Comparison of ENCODE assay signal across 8 cellular contexts in genomic region chr1:153963030-153963849, GRCh38. TPM values are rescaled to one million over a fixed set of nuclear protein-coding genes. Genes with fewer than 3 reads are reported as not detected.
DNase-seq lines count a peak whose midpoint lies in the region; ATAC-seq and TF ChIP-seq lines count a peak whose summit lies in the region.

Gene SLC39A1, minus strand, starts transcription at chr1:153963537. Its CDS starts 822 bp downstream, at chr1:153962715.

- H3K4me1 Mint-ChIP-seq in activated naive CD8-positive, alpha-beta T cell treated with anti-CD3 and anti-CD28 coated beads, Interleukin-2, amount 10 ng/mL, durations not matched to agents 7 days and 5 days, result peaks cover 49% of the 10 kb centered on the region

- intact Hi-C loops in head of caudate nucleus (cut with DNase I) (no loop called here), ovary (cut with DNase I) (loop anchor here in 1 of 4 donors (10.0 kb wide), 1 partner anchor 408 kb away; no protein-coding TSS in a partner anchor)

- no peaks in the 10 kb centered on the region for H3K9me3 ChIP-seq in ovary
- H3K9me3 ChIP-seq in thymus (ENCODE audit: control insufficient read depth), result no peaks in the 10 kb centered on the region

- H3K4me1 ChIP-seq in ovary (ENCODE audit: insufficient read depth) (peaks cover 24% of the 10 kb centered on the region), thymus (ENCODE audit: control insufficient read depth, insufficient read depth, low read length) (peaks cover 22% of the 10 kb centered on the region)

- H3K4me3 Mint-ChIP-seq in activated naive CD8-positive, alpha-beta T cell treated with anti-CD3 and anti-CD28 coated beads, Interleukin-2, amount 10 ng/mL, durations not matched to agents 7 days and 5 days, result peak within 1 kb of the TSS; percentile 91

- peaks cover 6% of the 10 kb centered on the region for H3K36me3 ChIP-seq in GM06990 (ENCODE audit: control insufficient read depth, insufficient read depth, low read length)
- H3K36me3 ChIP-seq in ovary, result no peaks in the 10 kb centered on the region
- peaks cover 9% of the 10 kb centered on the region for H3K36me3 ChIP-seq in thymus (ENCODE audit: control insufficient read depth, insufficient read depth)

- no peaks in the 10 kb centered on the region for H3K9me3 Mint-ChIP-seq in activated naive CD8-positive, alpha-beta T cell treated with anti-CD3 and anti-CD28 coated beads, Interleukin-2, amount 10 ng/mL, durations not matched to agents 7 days and 5 days

- peak; percentile 60 for TF ChIP-seq POLR2A in ovary (IDR thresholded peaks at IDR 0.05)

- H3K36me3 Mint-ChIP-seq in activated naive CD8-positive, alpha-beta T cell treated with anti-CD3 and anti-CD28 coated beads, Interleukin-2, amount 10 ng/mL, durations not matched to agents 7 days and 5 days, result peaks cover 7% of the 10 kb centered on the region

- H3K27ac ChIP-seq in ovary (peak within 1 kb of the TSS; percentile 56 to 95), thymus (ENCODE audit: low read depth) (peak within 1 kb of the TSS; percentile 84)

- peak; percentile 29 for TF ChIP-seq EP300 in ovary (IDR thresholded peaks at IDR 0.05)

- POLR2A ChIA-PET in activated naive CD8-positive, alpha-beta T cell treated with anti-CD3 and anti-CD28 coated beads, Interleukin-2, amount 10 ng/mL, durations not matched to agents 7 days and 5 days (lab: Charles Lee), result interaction anchor here (0.6 to 3.2 kb wide), 14 partner anchors 9 to 235 kb away, joined by 3 to 31 read pairs (median 4); partner anchors contain the start of genes DENND4B, GATAD2B, INTS3 and JTB

- H3K4me3 ChIP-seq in GM06990 (replicated peaks; ENCODE audit: low read depth, low read length) (peak within 1 kb of the TSS; percentile 81), ovary (peak within 1 kb of the TSS; percentile 91), thymus (ENCODE audit: low read length) (peak within 1 kb of the TSS; percentile 57)

- H3K27me3 ChIP-seq in GM06990 (replicated peaks; ENCODE audit: control insufficient read depth, insufficient read depth, low read length) (no peaks in the 10 kb centered on the region), ovary (no peaks in the 10 kb centered on the region), thymus (ENCODE audit: control insufficient read depth, insufficient read depth) (no peaks in the 10 kb centered on the region)

- no peak for TF ChIP-seq CTCF in GM06990 (IDR thresholded peaks at IDR 0.05; ENCODE audit: insufficient read depth, low read length, poor library complexity, severe bottlenecking)
- TF ChIP-seq CTCF in ovary (IDR thresholded peaks at IDR 0.05), result no peak

- no peaks in the 10 kb centered on the region for H3K27me3 Mint-ChIP-seq in activated naive CD8-positive, alpha-beta T cell treated with anti-CD3 and anti-CD28 coated beads, Interleukin-2, amount 10 ng/mL, durations not matched to agents 7 days and 5 days

- ATAC-seq in HG02678 (IDR thresholded peaks at IDR 0.05; ENCODE audit: unreplicated experiment), result peak; percentile 52
- ATAC-seq in activated naive CD8-positive, alpha-beta T cell treated with anti-CD3 and anti-CD28 coated beads, Interleukin-2, amount 10 ng/mL, durations not matched to agents 7 days and 5 days (ENCODE audit: low read depth), result peak; percentile 61

- peak within 1 kb of the TSS; percentile 91 for H3K27ac Mint-ChIP-seq in activated naive CD8-positive, alpha-beta T cell treated with anti-CD3 and anti-CD28 coated beads, Interleukin-2, amount 10 ng/mL, durations not matched to agents 7 days and 5 days

- 0 to 1% (median 0%) methylated on average over 51 to 54 of the region's 54 CpGs for WGBS in ovary, 3 donors
- WGBS in thymus, result under 1% methylated on average over 54 of the region's 54 CpGs

- peak; percentile 94 for DNase-seq in GM06990 (ENCODE audit: extremely low read depth, insufficient read length)
- peak; percentile 86 for DNase-seq in NCI-H1436 treated with DMSO at 0.1 percent for 48 hours (lab: John Stamatoyannopoulos, UW)
- DNase-seq in SW480 (ENCODE audit: low spot score), result peak; percentile 96
- peak; percentile 94 for DNase-seq in activated naive CD8-positive, alpha-beta T cell treated with anti-CD3 and anti-CD28 coated beads, Interleukin-2, amount 10 ng/mL, durations not matched to agents 7 days and 5 days
- DNase-seq in head of caudate nucleus, result peak; percentile 96 to 100 (median 99)
- DNase-seq in ovary, result peak; percentile 99 to 100 (median 99)

RNA-seq across cellular contexts. Expression of gene SLC39A1, which starts in this region (rescaled TPM):
- 10 to 100 TPM; 29.6 to 31.1 TPM for total RNA-seq in activated naive CD8-positive, alpha-beta T cell treated with anti-CD3 and anti-CD28 coated beads, Interleukin-2, amount 10 ng/mL, durations not matched to agents 7 days and 5 days
- total RNA-seq in ovary, result 10 to 100 TPM; 59.3 to 83.7 (median 67.2) TPM
- polyA plus RNA-seq in ovary (100 to 1,000 TPM in 1 of 2 donors, 10 to 100 TPM in 1; 83.6 to 121 TPM), thymus (44.9 TPM)

Comparison
In these comparisons a context has a peak if more than half of its experiments do, and no peak if none do; other contexts are left out.
1. Peak in every context shown above with its lines: DNase-seq, ATAC-seq, H3K4me3 ChIP-seq and H3K27ac ChIP-seq.